11 cellular contexts compared by ENCODE assay signal in the genomic region with DNA sequence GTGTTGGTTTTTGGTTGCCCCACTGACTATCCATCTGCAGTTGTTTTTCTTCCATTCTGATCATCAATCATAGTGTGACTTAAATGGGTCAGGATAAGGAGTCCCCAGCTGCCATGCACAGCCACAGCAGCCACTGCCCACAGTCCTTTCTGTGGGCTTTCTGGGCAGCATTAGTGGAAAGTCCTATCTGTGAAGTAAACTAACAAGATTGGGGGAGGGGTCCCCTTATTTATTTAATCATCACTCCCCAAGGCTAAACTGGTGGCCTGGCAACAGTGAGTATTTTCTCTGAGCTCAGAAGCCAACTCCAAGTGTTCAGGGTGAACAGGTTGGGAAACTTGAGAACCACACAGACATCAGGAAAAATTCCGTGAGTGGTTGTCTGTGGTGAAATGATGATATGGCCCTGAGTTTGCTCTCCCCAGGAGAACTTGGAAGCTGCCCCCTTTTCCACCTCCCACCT.
DNase-seq lines count a peak whose midpoint lies in the region; ATAC-seq and TF ChIP-seq lines count a peak whose summit lies in the region.
"Had no signal": no experiment of that assay in that cellular context is flagged by ENCODE, and none has a peak within 500 bp of the region (broad histone marks: within the 10 kb centered on the region; RNA-seq: fewer than 3 reads in every experiment).

No MANE protein-coding gene starts in this region.

- H3K4me1 ChIP-seq in lower lobe of right lung: peaks cover 54% of the 10 kb centered on the region
- H3K4me1 ChIP-seq in vagina: peaks cover 50% of the 10 kb centered on the region

- H3K36me3 ChIP-seq in lower lobe of right lung: no peaks in the 10 kb centered on the region
- H3K36me3 ChIP-seq in vagina: no peaks in the 10 kb centered on the region
- H3K36me3 ChIP-seq: upper lobe of right lung had no signal

- in situ Hi-C loops in astrocyte of the cerebellum (cut with HindIII; ENCODE audit: low sequenced_read_pairs): no loop called here

- H3K27ac ChIP-seq in lower lobe of right lung (no peak overlapping the region), vagina (no peak overlapping the region)
- H3K27ac ChIP-seq: upper lobe of right lung had no signal

- DNase-seq in Right ventricle myocardium inferior (ENCODE audit: missing footprints) (no peak), cardiac septum (ENCODE audit: low spot score) (no peak), astrocyte of the cerebellum (ENCODE audit: low read depth) (peak; percentile 98), kidney glomerular epithelial cell (lab: John Stamatoyannopoulos, UW) (peak; percentile 32), lower lobe of right lung (no peak), vagina (ENCODE audit: extremely low spot score in 2 of 2) (no peak), HUDEP-2 (lab: John Stamatoyannopoulos, UW; ENCODE audit: unreplicated experiment in 76 of 76) (no peak)
- DNase-seq: stimulated activated CD4-positive, alpha-beta T cell treated with anti-CD3 and anti-CD28 coated beads, Interleukin-4, amount 100 ng/mL, for 4 hours; upper lobe of right lung had no signal

- H3K9me3 ChIP-seq in lower lobe of right lung: no peaks in the 10 kb centered on the region
- H3K9me3 ChIP-seq in vagina: no peaks in the 10 kb centered on the region
- H3K9me3 ChIP-seq: upper lobe of right lung had no signal

- intact Hi-C loops in Right ventricle myocardium inferior (cut with DNase I): no loop called here
- intact Hi-C loops in cardiac septum (cut with DNase I): no loop called here
- intact Hi-C loops in lower lobe of right lung (cut with DNase I): no loop called here
- intact Hi-C loops in vagina (cut with DNase I): no loop called here

- TF ChIP-seq POLR2A in vagina (IDR thresholded peaks at IDR 0.05): no peak

- ATAC-seq in Right ventricle myocardium inferior (peak; percentile 40), HG03025 (IDR thresholded peaks at IDR 0.05; ENCODE audit: low FRiP score, unreplicated experiment) (no peak), lower lobe of right lung (no peak)
- ATAC-seq: activated CD4-positive, CD25-positive, alpha-beta regulatory T cell treated with anti-CD3 and anti-CD28 coated beads, Interleukin-2, amount 50 U/mL, for 24 hours; upper lobe of right lung had no signal

- H3K4me3 ChIP-seq in astrocyte of the cerebellum (ENCODE audit: low read depth, low read length) (no peak overlapping the region), lower lobe of right lung (no peak overlapping the region), vagina (no peak overlapping the region)
- H3K4me3 ChIP-seq: upper lobe of right lung had no signal

- TF ChIP-seq CTCF in astrocyte of the cerebellum (IDR thresholded peaks at IDR 0.05; ENCODE audit: low read depth, low read length, missing control alignments): no peak
- TF ChIP-seq CTCF in lower lobe of right lung (IDR thresholded peaks at IDR 0.05): no peak
- no peak for TF ChIP-seq CTCF in vagina (IDR thresholded peaks at IDR 0.05)

- peaks cover 6% of the 10 kb centered on the region for H3K27me3 ChIP-seq in lower lobe of right lung (ENCODE audit: low read depth)
- no peaks in the 10 kb centered on the region for H3K27me3 ChIP-seq in vagina
- H3K27me3 ChIP-seq: upper lobe of right lung had no signal

Comparison
In these comparisons a context has a peak if more than half of its experiments do, and no peak if none do; other contexts are left out.
1. DNase-seq: peak in astrocyte of the cerebellum (single experiment) and kidney glomerular epithelial cell (single experiment); none in Right ventricle myocardium inferior (single experiment), cardiac septum (single experiment), lower lobe of right lung (single experiment), vagina (0 of 2) and HUDEP-2 (0 of 76).